ENCODE assay signal across 32 cellular contexts in genomic region chr2:121659933-121660332, GRCh38.
"Had no signal": no experiment of that assay in that cellular context is flagged by ENCODE, and none has a peak within 500 bp of the region (broad histone marks: within the 10 kb centered on the region; RNA-seq: fewer than 3 reads in every experiment).

No MANE protein-coding gene starts in this region.

- H3K4me3 ChIP-seq: adrenal gland, ascending aorta, cardiac muscle cell had no signal

- H3K36me3 ChIP-seq: adrenal gland, cardiac muscle cell had no signal

- H3K27ac ChIP-seq: adrenal gland, ascending aorta, cardiac muscle cell, VCaP had no signal

- DNase-seq: activated B cell treated with CpG ODN at 0.5 μM for 24 hours; activated CD4-positive, alpha-beta memory T cell treated with anti-CD3 and anti-CD28 coated beads for 36 hours; activated CD4-positive, alpha-beta T cell treated with anti-CD3 and anti-CD28 coated beads for 4 hours; activated CD4-positive, alpha-beta T cell treated with anti-CD3 and anti-CD28 coated beads, Interleukin-2, amount 10 ng/mL, durations not matched to agents 24 days and 14 days; activated CD4-positive, alpha-beta T cell treated with anti-CD3 and anti-CD28 coated beads, Interleukin-2, amount 50 U/mL, for 1 hour; activated CD4-positive, alpha-beta T cell treated with anti-CD3 and anti-CD28 coated beads, Interleukin-2, amount 50 U/mL, for 4 hours; activated CD4-positive, CD25-positive, alpha-beta regulatory T cell treated with anti-CD3 and anti-CD28 coated beads, Interleukin-2, amount 50 U/mL, for 72 hours; activated CD8-positive, alpha-beta memory T cell treated with anti-CD3 and anti-CD28 coated beads, Interleukin-2, amount 50 U/mL, for 4 hours; activated CD8-positive, alpha-beta T cell treated with anti-CD3 and anti-CD28 coated beads for 36 hours; activated effector memory CD4-positive, alpha-beta T cell treated with anti-CD3 and anti-CD28 coated beads, Interleukin-2, amount 50 U/mL, for 16 hours; activated gamma-delta T cell treated with Interleukin-2 at 50 U/mL for 16 hours; activated naive CD4-positive, alpha-beta T cell; activated naive CD4-positive, alpha-beta T cell treated with anti-CD3 and anti-CD28 coated beads for 36 hours; activated naive CD4-positive, alpha-beta T cell treated with anti-CD3 and anti-CD28 coated beads, Interleukin-2, amount 50 U/mL, for 16 hours; activated naive CD8-positive, alpha-beta T cell treated with anti-CD3 and anti-CD28 coated beads for 36 hours; activated T-cell treated with anti-CD3 and anti-CD28 coated beads for 4 hours; activated T-cell treated with anti-CD3 and anti-CD28 coated beads, Interleukin-2, amount 50 U/mL, for 1 hour; activated T-cell treated with anti-CD3 and anti-CD28 coated beads, Interleukin-2, amount 50 U/mL, for 72 hours; adrenal gland; amniotic stem cell; caudate nucleus; cerebellar nuclear complex; T-helper 1 cell; T-helper 2 cell; T-helper 9 cell had no signal

- H3K27me3 ChIP-seq: adrenal gland, ascending aorta, cardiac muscle cell had no signal

- ATAC-seq: activated CD8-positive, alpha-beta T cell treated with anti-CD3 and anti-CD28 coated beads for 36 hours; activated naive CD4-positive, alpha-beta T cell treated with anti-CD3 and anti-CD28 coated beads, Interleukin-2, amount 50 U/mL, for 72 hours; activated T-cell treated with anti-CD3 and anti-CD28 coated beads, Interleukin-2, amount 50 U/mL, for 72 hours; activated T-helper 17 cell treated with anti-CD3 and anti-CD28 coated beads, Interleukin-2, amount 50 U/mL, for 72 hours had no signal

- FAIRE-seq: bronchial epithelial cell, TTC549 had no signal

- H3K9me3 ChIP-seq: adrenal gland, ascending aorta had no signal

- H3K4me1 ChIP-seq: adrenal gland, ascending aorta had no signal
